8 cellular contexts compared by ENCODE assay signal in the genomic region with DNA sequence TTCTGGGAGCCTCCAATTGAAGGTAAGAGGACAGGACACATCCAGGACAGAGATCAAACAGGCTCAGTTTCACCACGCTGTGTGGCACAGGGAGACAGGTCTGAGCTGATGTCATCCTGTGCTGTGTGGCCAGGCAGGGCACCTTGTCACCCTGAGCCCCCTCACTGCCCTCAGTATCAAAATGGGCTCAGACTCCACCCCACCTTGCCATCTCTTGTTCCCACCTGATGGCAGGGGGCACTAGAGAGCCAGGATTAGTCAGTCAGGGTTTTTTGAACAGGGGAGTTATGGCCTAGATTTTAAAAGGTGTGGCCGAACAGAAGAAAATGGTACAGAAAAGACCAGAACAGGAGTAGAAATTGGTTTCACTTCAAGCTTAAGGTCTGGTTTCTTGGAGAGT. TPM values are rescaled to one million over a fixed set of nuclear protein-coding genes. Genes with fewer than 3 reads are reported as not detected.
DNase-seq lines count a peak whose midpoint lies in the region; ATAC-seq, FAIRE-seq and TF ChIP-seq lines count a peak whose summit lies in the region.

No MANE protein-coding gene starts in this region.

- H3K4me3 Mint-ChIP-seq in activated T-cell treated with anti-CD3 and anti-CD28 coated beads, Interleukin-2, amount 50 U/mL, for 4 hours, result peak overlapping the region; percentile 1

- no peaks in the 10 kb centered on the region for H3K27me3 Mint-ChIP-seq in activated T-cell treated with anti-CD3 and anti-CD28 coated beads, Interleukin-2, amount 50 U/mL, for 4 hours (ENCODE audit: low read depth)

- H3K36me3 ChIP-seq in kidney (ENCODE audit: control insufficient read depth in 1 of 2, insufficient read depth in 2 of 2, low read length in 2 of 2) (peaks cover 2 to 9% of the 10 kb centered on the region in 2 donors), aorta (ENCODE audit: control insufficient read depth in 1 of 2, insufficient read depth in 2 of 2, low read length in 1 of 2) (no peaks in the 10 kb centered on the region)

- H3K4me1 Mint-ChIP-seq in activated T-cell treated with anti-CD3 and anti-CD28 coated beads, Interleukin-2, amount 50 U/mL, for 4 hours (ENCODE audit: low read depth), result peaks cover 20% of the 10 kb centered on the region

- no peaks in the 10 kb centered on the region for H3K27me3 ChIP-seq in aorta (ENCODE audit: control insufficient read depth in 1 of 2, insufficient read depth in 2 of 2, low read length in 1 of 2)

- no peak overlapping the region for H3K9ac ChIP-seq in kidney (ENCODE audit: low read length in 2 of 2)

- WGBS in aorta, 2 donors, result 78% methylated on average over 2 of the region's 2 CpGs

- FAIRE-seq in kidney (lab: Jason Lieb, UNC), result no peak

- peak; percentile 12 to 25 for DNase-seq in SHP77 (lab: John Stamatoyannopoulos, UW)
- no peak for DNase-seq in SHP77 treated with DMSO at 0.1 percent for 48 hours (lab: John Stamatoyannopoulos, UW)
- peak; percentile 29 for DNase-seq in NCI-H1105 treated with DMSO at 0.1 percent for 48 hours (lab: John Stamatoyannopoulos, UW)
- peak; percentile 35 for DNase-seq in activated T-cell treated with anti-CD3 and anti-CD28 coated beads, Interleukin-2, amount 50 U/mL, for 4 hours
- DNase-seq in kidney, result no peak
- DNase-seq in effector CD4-positive, alpha-beta T cell, result no peak
- DNase-seq in effector CD8-positive, alpha-beta T cell (lab: John Stamatoyannopoulos, UW), result no peak
- DNase-seq in aorta, result no peak

- intact Hi-C loops in kidney (cut with DNase I) (loop anchor here (5.0 kb wide), 1 partner anchor 156 kb away; no protein-coding TSS in a partner anchor), aorta (cut with DNase I) (loop anchor here (5.0 kb wide), 2 partner anchors 51 to 91 kb away; no protein-coding TSS in a partner anchor)

- no peak for ATAC-seq in activated T-cell treated with anti-CD3 and anti-CD28 coated beads, Interleukin-2, amount 50 U/mL, for 4 hours
- ATAC-seq in aorta (ENCODE audit: low FRiP score), result no peak

- H3K4me3 ChIP-seq in kidney (ENCODE audit: low read length in 2 of 2) (no peak overlapping the region), aorta (ENCODE audit: low read length in 2 of 2) (no peak overlapping the region)

- H3K9me3 ChIP-seq in kidney (ENCODE audit: control insufficient read depth in 1 of 2, low read length in 2 of 2) (no peaks in the 10 kb centered on the region), aorta (ENCODE audit: control insufficient read depth, low read length) (no peaks in the 10 kb centered on the region)

- no peak overlapping the region for H3K27ac ChIP-seq in kidney (ENCODE audit: low read depth in 2 of 2, low read length in 2 of 2)
- no peak overlapping the region for H3K27ac ChIP-seq in aorta (ENCODE audit: low read depth in 1 of 2, low read length in 2 of 2)

- H3K4me1 ChIP-seq in kidney (ENCODE audit: control insufficient read depth in 1 of 2, insufficient read depth in 1 of 2, low read depth in 1 of 2, low read length in 2 of 2) (peaks cover 6 to 9% of the 10 kb centered on the region in 2 donors), aorta (ENCODE audit: control insufficient read depth in 1 of 2, insufficient read depth in 2 of 2, low read length in 2 of 2) (no peaks in the 10 kb centered on the region)

- peak; percentile 37 for TF ChIP-seq CTCF in kidney (IDR thresholded peaks at IDR 0.05; ENCODE audit: borderline replicate concordance, extremely low read depth, insufficient read depth)

- H3K9me3 Mint-ChIP-seq in activated T-cell treated with anti-CD3 and anti-CD28 coated beads, Interleukin-2, amount 50 U/mL, for 4 hours, result no peaks in the 10 kb centered on the region

- peaks cover 19% of the 10 kb centered on the region for H3K36me3 Mint-ChIP-seq in activated T-cell treated with anti-CD3 and anti-CD28 coated beads, Interleukin-2, amount 50 U/mL, for 4 hours (ENCODE audit: insufficient read depth)

RNA-seq across cellular contexts. Expression of a gene that starts 2.6 kb away (rescaled TPM):
- 10 to 100 TPM; 70.1 to 92.5 (median 82.4) TPM for total RNA-seq in activated T-cell treated with anti-CD3 and anti-CD28 coated beads, Interleukin-2, amount 50 U/mL, for 4 hours
- total RNA-seq in kidney (38.6 TPM), aorta (10 to 100 TPM; 24.8 to 49.3 TPM)
- polyA plus RNA-seq in kidney (ENCODE audit: insufficient read depth, low read depth, low replicate concordance) (38.6 TPM), aorta (100 to 1,000 TPM in 1 of 2 donors, 1 to 10 TPM in 1; 8.9 to 109 TPM)

RNA-seq across cellular contexts. Expression of a gene that starts 4.1 kb away (rescaled TPM):
- total RNA-seq in activated T-cell treated with anti-CD3 and anti-CD28 coated beads, Interleukin-2, amount 50 U/mL, for 4 hours, result under 1 TPM in 1 of 3 donors, not detected in 2; 0.10 TPM
- total RNA-seq in kidney, result not detected
- polyA plus RNA-seq in kidney (ENCODE audit: insufficient read depth, low read depth, low replicate concordance), result 0.99 TPM
- not detected for total RNA-seq in aorta
- polyA plus RNA-seq in aorta, result under 1 TPM; 0.15 to 0.63 TPM

RNA-seq across cellular contexts. Expression of a gene that starts 6.0 kb away (rescaled TPM):
- 1 to 10 TPM; 2.0 to 8.4 (median 6.9) TPM for total RNA-seq in activated T-cell treated with anti-CD3 and anti-CD28 coated beads, Interleukin-2, amount 50 U/mL, for 4 hours
- total RNA-seq in kidney, result 27.5 TPM
- 22.1 TPM for polyA plus RNA-seq in kidney (ENCODE audit: insufficient read depth, low read depth, low replicate concordance)
- total RNA-seq in aorta, result 10 to 100 TPM; 11.6 to 24.5 TPM
- polyA plus RNA-seq in aorta, result 10 to 100 TPM in 1 of 2 donors, 1 to 10 TPM in 1; 3.6 to 45.5 TPM

RNA-seq across cellular contexts. Expression of a gene that starts 20.3 kb away (rescaled TPM):
- total RNA-seq in activated T-cell treated with anti-CD3 and anti-CD28 coated beads, Interleukin-2, amount 50 U/mL, for 4 hours, result under 1 TPM in 2 of 3 donors, not detected in 1; 0.29 to 0.43 TPM
- total RNA-seq in kidney (1.2 TPM), aorta (not detected)
- polyA plus RNA-seq in kidney (ENCODE audit: insufficient read depth, low read depth, low replicate concordance) (1.1 TPM), aorta (under 1 TPM in 1 of 2 donors, not detected in 1; 0.49 TPM)

RNA-seq across cellular contexts. Expression of a gene that starts 36.2 kb away (rescaled TPM):
- total RNA-seq in activated T-cell treated with anti-CD3 and anti-CD28 coated beads, Interleukin-2, amount 50 U/mL, for 4 hours, result 10 to 100 TPM; 76.5 to 81.0 (median 79.1) TPM
- 159 TPM for total RNA-seq in kidney
- polyA plus RNA-seq in kidney (ENCODE audit: insufficient read depth, low read depth, low replicate concordance), result 286 TPM
- 100 to 1,000 TPM; 109 to 130 TPM for total RNA-seq in aorta
- 100 to 1,000 TPM; 122 to 156 TPM for polyA plus RNA-seq in aorta

Comparison
In these comparisons a context has a peak if more than half of its experiments do, and no peak if none do; other contexts are left out.
1. DNase-seq: peak in SHP77 (2 of 2), NCI-H1105 treated with DMSO at 0.1 percent for 48 hours (single experiment) and activated T-cell treated with anti-CD3 and anti-CD28 coated beads, Interleukin-2, amount 50 U/mL, for 4 hours (single experiment); none in SHP77 treated with DMSO at 0.1 percent for 48 hours (single experiment), kidney (single experiment), effector CD4-positive, alpha-beta T cell (single experiment), effector CD8-positive, alpha-beta T cell (single experiment) and aorta (0 of 2).